ENCODE assay signal across 8 cellular contexts in genomic region chr3:126084667-126085180, GRCh38. TPM values are rescaled to one million over a fixed set of nuclear protein-coding genes. Genes with fewer than 3 reads are reported as not detected.
DNase-seq lines count a peak whose midpoint lies in the region; ATAC-seq and TF ChIP-seq lines count a peak whose summit lies in the region.

No MANE protein-coding gene starts in this region.

- H3K9ac ChIP-seq in Karpas-422 (ENCODE audit: low read length) (peak overlapping the region; percentile 80), colonic mucosa (ENCODE audit: low read depth in 2 of 2, low read length in 2 of 2) (peak overlapping the region in 1 of 2 donors; percentile 71)

- H3K9me3 ChIP-seq in BE2C (0 out of 2 replicates have a peak, but pooled peaks cover 2% of the 10 kb centered on the region), Karpas-422 (ENCODE audit: low read length) (peaks cover 8% of the 10 kb centered on the region), colonic mucosa (no peaks in the 10 kb centered on the region)

- TF ChIP-seq CTCF in BE2C (IDR thresholded peaks at IDR 0.05; ENCODE audit: low read depth, low read length) (no peak), colonic mucosa (IDR thresholded peaks at IDR 0.05) (no peak)

- H3K4me1 ChIP-seq in BE2C (no peaks in the 10 kb centered on the region), Karpas-422 (ENCODE audit: low read length) (peaks cover 14% of the 10 kb centered on the region), colonic mucosa (peaks cover 12% of the 10 kb centered on the region)

- POLR2A ChIA-PET in naive thymus-derived CD8-positive, alpha-beta T cell (lab: Charles Lee), result interaction anchor here (0.9 to 2.6 kb wide), 2 partner anchors 42 to 94 kb away, joined by 3 to 25 read pairs; no protein-coding TSS in a partner anchor

- no peaks in the 10 kb centered on the region for H3K79me2 ChIP-seq in Karpas-422 (ENCODE audit: low read length)

- ATAC-seq in naive thymus-derived CD8-positive, alpha-beta T cell, result no peak
- ATAC-seq in HG03025 (IDR thresholded peaks at IDR 0.05; ENCODE audit: low FRiP score, unreplicated experiment), result no peak
- no peak for ATAC-seq in GM18868 (IDR thresholded peaks at IDR 0.05; ENCODE audit: unreplicated experiment)

- H3K27me3 Mint-ChIP-seq in naive thymus-derived CD8-positive, alpha-beta T cell, result no peaks in the 10 kb centered on the region

- H3K4me3 ChIP-seq in BE2C (ENCODE audit: low read depth, low read length) (peak overlapping the region; percentile 69), Karpas-422 (ENCODE audit: low read length) (peak overlapping the region; percentile 84), colonic mucosa (peak overlapping the region; percentile 69), H7 (ENCODE audit: insufficient read depth, low read depth, low read length) (no peak overlapping the region; the same call in 1 of the 2 replicates)

- H4K20me1 ChIP-seq in Karpas-422 (ENCODE audit: insufficient read depth, low read depth, low read length), result no peaks in the 10 kb centered on the region

- H3K4me1 Mint-ChIP-seq in naive thymus-derived CD8-positive, alpha-beta T cell, result peaks cover 14 to 29% (median 26%) of the 10 kb centered on the region in 4 donors

- no peaks in the 10 kb centered on the region for H3K27me3 ChIP-seq in BE2C
- H3K27me3 ChIP-seq in Karpas-422 (ENCODE audit: low read length), result no peaks in the 10 kb centered on the region
- no peaks in the 10 kb centered on the region for H3K27me3 ChIP-seq in colonic mucosa
- no peaks in the 10 kb centered on the region for H3K27me3 ChIP-seq in H7 (ENCODE audit: control insufficient read depth, insufficient read depth, low read length)

- H3K36me3 Mint-ChIP-seq in naive thymus-derived CD8-positive, alpha-beta T cell, result no peaks in the 10 kb centered on the region

- peak overlapping the region; percentile 82 for H3K4me2 ChIP-seq in Karpas-422 (ENCODE audit: low read depth, low read length, poor library complexity, severe bottlenecking)

- peak overlapping the region; percentile 75; the same call in 1 of the 2 replicates for H2AFZ ChIP-seq in Karpas-422 (ENCODE audit: low read length)

- peak overlapping the region; percentile 71 to 89 (median 81) for H3K4me3 Mint-ChIP-seq in naive thymus-derived CD8-positive, alpha-beta T cell

- no peaks in the 10 kb centered on the region for H3K9me3 Mint-ChIP-seq in naive thymus-derived CD8-positive, alpha-beta T cell

- intact Hi-C loops in colonic mucosa (cut with DNase I), result loop anchor here (10.0 kb wide), 1 partner anchor 100 kb away; no protein-coding TSS in a partner anchor

- DNase-seq in BE2C, result no peak
- no peak for DNase-seq in Karpas-422
- no peak for DNase-seq in colonic mucosa
- no peak for DNase-seq in naive thymus-derived CD8-positive, alpha-beta T cell
- no peak for DNase-seq in H7
- DNase-seq in HuH-7.5 (ENCODE audit: low spot score), result no peak

- no peak overlapping the region for H3K27ac ChIP-seq in Karpas-422 (ENCODE audit: low read length)
- H3K27ac ChIP-seq in colonic mucosa, result peak overlapping the region; percentile 83

- H3K27ac Mint-ChIP-seq in naive thymus-derived CD8-positive, alpha-beta T cell, result peak overlapping the region; percentile 43 to 90 (median 88)

- H3K9me2 ChIP-seq in Karpas-422 (replicated peaks; ENCODE audit: insufficient read depth, low read length), result no peaks in the 10 kb centered on the region

- no peaks in the 10 kb centered on the region for H3K36me3 ChIP-seq in BE2C
- no peaks in the 10 kb centered on the region for H3K36me3 ChIP-seq in Karpas-422 (ENCODE audit: insufficient read depth, low read length)
- no peaks in the 10 kb centered on the region for H3K36me3 ChIP-seq in colonic mucosa
- no peaks in the 10 kb centered on the region for H3K36me3 ChIP-seq in H7 (replicated peaks; ENCODE audit: control insufficient read depth, insufficient read depth, low read length)

RNA-seq across cellular contexts. Expression of gene SLC41A3, which starts 0.8 kb away (rescaled TPM):
- 47.6 TPM for polyA plus RNA-seq in BE2C (2012; ENCODE audit: insufficient read depth, insufficient read length, low read depth)
- 26.9 and 45.0 TPM in 2 replicates for total RNA-seq in Karpas-422 (2014; rRNA removed; shearing (Covaris generic); ENCODE audit: low replicate concordance)
- 10 to 100 TPM; 27.6 to 33.1 TPM for total RNA-seq in colonic mucosa
- 10 to 100 TPM; 32.8 to 34.6 TPM for total RNA-seq in naive thymus-derived CD8-positive, alpha-beta T cell
- 10 to 100 TPM; 21.4 to 26.9 (median 24.3) TPM for polyA plus RNA-seq in naive thymus-derived CD8-positive, alpha-beta T cell
- 30.8 and 32.7 TPM in 2 replicates for total RNA-seq in H7 (2014; rRNA removed; shearing (Covaris generic))
